16 cellular contexts compared by ENCODE assay signal in genomic region chr15:65638107-65638506, GRCh38. TPM values are rescaled to one million over a fixed set of nuclear protein-coding genes. Genes with fewer than 3 reads are reported as not detected.
A peak's percentile ranks its signal among the peaks of the same experiment; 100 is the strongest.
DNase-seq lines count a peak whose midpoint lies in the region; ATAC-seq, FAIRE-seq and TF ChIP-seq lines count a peak whose summit lies in the region.
"Had no signal": no experiment of that assay in that cellular context is flagged by ENCODE, and none has a peak within 500 bp of the region (broad histone marks: within the 10 kb centered on the region; RNA-seq: fewer than 3 reads in every experiment).

No MANE protein-coding gene starts in this region.

- no peak for TF ChIP-seq CTCF in GM23338 (conservative IDR thresholded peaks at IDR 0.05; ENCODE audit: low read depth in 2 of 2)
- TF ChIP-seq CTCF in MM.1S (IDR thresholded peaks at IDR 0.05; ENCODE audit: low read length): no peak
- peak in 1 of 3 experiments; percentile 20; a peak in 1 of 4 replicates for TF ChIP-seq CTCF in H1 (IDR thresholded peaks at IDR 0.05; ENCODE audit: control extremely low read depth in 1 of 3, insufficient read depth in 1 of 3, low read depth in 1 of 3, low read length in 3 of 3)
- no peak for TF ChIP-seq CTCF in natural killer cell (IDR thresholded peaks at IDR 0.05)

- H3K23ac ChIP-seq in H1 (ENCODE audit: insufficient read length) (no peak overlapping the region), neuronal stem cell (ENCODE audit: low read depth, low read length, poor library complexity) (no peak overlapping the region)

- H3K27ac ChIP-seq in GM23338 (ENCODE audit: low read depth) (no peak overlapping the region), MM.1S (ENCODE audit: low read length) (no peak overlapping the region), H1 (ENCODE audit: low read depth, low read length) (no peak overlapping the region), neuronal stem cell (replicated peaks; ENCODE audit: low read length) (no peak overlapping the region)
- H3K27ac ChIP-seq: cardiac muscle cell, thoracic aorta had no signal

- H3K9me3 ChIP-seq in MM.1S (replicated peaks; ENCODE audit: insufficient read depth, low read length) (no peaks in the 10 kb centered on the region), H1 (ENCODE audit: insufficient read depth in 2 of 2, low read depth in 1 of 2, low read length in 1 of 2) (no peaks in the 10 kb centered on the region), neuronal stem cell (replicated peaks in 1 of 2; ENCODE audit: control insufficient read depth in 2 of 2, insufficient read depth in 1 of 2, low read depth in 1 of 2, low read length in 2 of 2) (no peaks in the 10 kb centered on the region)
- H3K9me3 ChIP-seq: thoracic aorta had no signal

- no peak overlapping the region for H2BK120ac ChIP-seq in H1 (replicated peaks; ENCODE audit: low read depth, low read length)
- no peak overlapping the region for H2BK120ac ChIP-seq in neuronal stem cell (ENCODE audit: low read depth, low read length)

- H3F3A ChIP-seq in GM23338 (replicated peaks; ENCODE audit: low read depth) (no peaks in the 10 kb centered on the region), MM.1S (ENCODE audit: insufficient read depth, low read length) (no peaks in the 10 kb centered on the region)

- peaks cover 5% of the 10 kb centered on the region for H3K27me3 Mint-ChIP-seq in GM23338 (ENCODE audit: insufficient read depth, low read depth, poor library complexity)
- no peaks in the 10 kb centered on the region for H3K27me3 Mint-ChIP-seq in natural killer cell (ENCODE audit: low read depth in 2 of 2)
- H3K27me3 Mint-ChIP-seq: activated CD4-positive, alpha-beta T cell treated with anti-CD3 and anti-CD28 coated beads for 36 hours; stimulated activated naive B cell treated with anti-CD40 and anti-IgM and Interleukin-4, amounts not matched to agents 10 μg/mL and 1 μg/mL and 100 μg/mL, for 72 hours had no signal

- intact Hi-C loops in natural killer cell (cut with micrococcal nuclease): loop anchor here (1.0 to 2.0 kb wide), 2 partner anchors 218 to 649 kb away; no protein-coding TSS in a partner anchor

- H3K4me1 ChIP-seq in GM23338 (ENCODE audit: insufficient read depth) (no peaks in the 10 kb centered on the region), MM.1S (ENCODE audit: low read length) (peaks cover 16% of the 10 kb centered on the region), H1 (replicated peaks in 1 of 4; ENCODE audit: control insufficient read depth in 3 of 4, insufficient read depth in 4 of 4, low read length in 3 of 4) (peaks cover 0 to 3% (median 0%) of the 10 kb centered on the region in 4 experiments; a peak in 1 of 7 replicates), neuronal stem cell (ENCODE audit: control insufficient read depth in 2 of 2, insufficient read depth in 1 of 2, low read depth in 1 of 2, low read length in 2 of 2) (peaks cover 0 to 1% of the 10 kb centered on the region in 2 donors)

- H3K79me2 ChIP-seq in GM23338 (replicated peaks; ENCODE audit: insufficient read depth) (no peaks in the 10 kb centered on the region), MM.1S (ENCODE audit: low read length) (no peaks in the 10 kb centered on the region), H1 (ENCODE audit: control insufficient read depth in 1 of 2, insufficient read depth in 2 of 2, low read length in 2 of 2) (no peaks in the 10 kb centered on the region)

- DNase-seq in GM23338 (ENCODE audit: low spot score) (peak; percentile 37), MM.1S (no peak), H1 (ENCODE audit: low read depth in 1 of 2, low spot score in 2 of 2) (no peak), neuronal stem cell (ENCODE audit: low spot score) (no peak), T-helper 1 cell (no peak), natural killer cell (no peak), C1 segment of cervical spinal cord (lab: John Stamatoyannopoulos, UW) (no peak)
- DNase-seq in effector CD4-positive, alpha-beta T cell: no peak
- DNase-seq: activated T-cell treated with anti-CD3 and anti-CD28 coated beads, Interleukin-2, amount 50 U/mL, for 4 hours had no signal

- H2AK5ac ChIP-seq in H1 (ENCODE audit: low read depth, low read length): no peak overlapping the region
- no peak overlapping the region for H2AK5ac ChIP-seq in neuronal stem cell (ENCODE audit: low read depth, low read length)

- H2BK15ac ChIP-seq in H1 (ENCODE audit: low read length): no peak overlapping the region
- no peak overlapping the region for H2BK15ac ChIP-seq in neuronal stem cell (ENCODE audit: low read length)

- no peak overlapping the region for H3K56ac ChIP-seq in H1 (replicated peaks; ENCODE audit: insufficient read length, low read depth, low read length)

- no peak for TF ChIP-seq RAD21 in H1 (IDR thresholded peaks at IDR 0.05 in 1 of 2, conservative IDR thresholded peaks at IDR 0.05 in 1 of 2; ENCODE audit: low read depth in 2 of 2, low read length in 2 of 2)

- H3K4me1 Mint-ChIP-seq in GM23338 (peaks cover 11% of the 10 kb centered on the region), natural killer cell (peaks cover 6 to 11% of the 10 kb centered on the region in 2 donors)

- no peak for TF ChIP-seq EP300 in H1 (IDR thresholded peaks at IDR 0.05; ENCODE audit: borderline replicate concordance in 1 of 2, low read depth in 2 of 2, low read length in 2 of 2)

- H2AFZ ChIP-seq in GM23338 (no peak overlapping the region), MM.1S (ENCODE audit: low read length) (no peak overlapping the region), H1 (ENCODE audit: low read length) (0 out of 2 replicates have a peak overlapping the region, but pooled peaks have one; percentile 6), neuronal stem cell (ENCODE audit: low read length) (peak overlapping the region; percentile 15)

- CTCF ChIA-PET in H1 (lab: Charles Lee; ENCODE audit: partially characterized antibody): interaction anchor here (0.7 to 10.9 kb wide), 34 partner anchors 10 to 563 kb away, joined by 3 to 134 read pairs (median 4); partner anchors contain the start of genes INTS14 and SLC24A1

- H3K4me3 Mint-ChIP-seq in GM23338: no peak overlapping the region
- H3K4me3 Mint-ChIP-seq in natural killer cell: no peak overlapping the region
- H3K4me3 Mint-ChIP-seq: activated CD4-positive, alpha-beta T cell treated with anti-CD3 and anti-CD28 coated beads for 36 hours; activated naive CD4-positive, alpha-beta T cell treated with anti-CD3 and anti-CD28 coated beads for 36 hours; activated T-cell treated with anti-CD3 and anti-CD28 coated beads, Interleukin-2, amount 50 U/mL, for 4 hours; CD8-positive, alpha-beta T cell had no signal

- H3K4me3 ChIP-seq in GM23338: no peak overlapping the region
- H3K4me3 ChIP-seq in MM.1S (ENCODE audit: low read length): no peak overlapping the region
- no peak overlapping the region for H3K4me3 ChIP-seq in H1 (ENCODE audit: extremely low read depth in 1 of 4, insufficient read depth in 2 of 4, low read depth in 3 of 4, low read length in 4 of 4)
- H3K4me3 ChIP-seq in neuronal stem cell (ENCODE audit: low read length in 2 of 2): no peak overlapping the region
- H3K4me3 ChIP-seq: cardiac muscle cell had no signal

- H3K4ac ChIP-seq in H1 (replicated peaks; ENCODE audit: insufficient read length, low read depth, low read length): no peak overlapping the region
- H3K4ac ChIP-seq in neuronal stem cell (ENCODE audit: low read length): no peak overlapping the region

- H2BK12ac ChIP-seq in H1 (ENCODE audit: low read depth, low read length) (peak overlapping the region; percentile 75; the same call in 1 of the 2 replicates), neuronal stem cell (ENCODE audit: low read length) (no peak overlapping the region)

- no peaks in the 10 kb centered on the region for H3K27me3 ChIP-seq in GM23338 (ENCODE audit: insufficient read depth)
- H3K27me3 ChIP-seq in MM.1S (replicated peaks; ENCODE audit: insufficient read depth, low read length): no peaks in the 10 kb centered on the region
- no peaks in the 10 kb centered on the region; a peak in 1 of 7 replicates for H3K27me3 ChIP-seq in H1 (replicated peaks in 1 of 4; ENCODE audit: control insufficient read depth in 3 of 4, extremely low read depth in 1 of 4, insufficient read depth in 3 of 4, low read length in 3 of 4)
- no peaks in the 10 kb centered on the region for H3K27me3 ChIP-seq in neuronal stem cell (ENCODE audit: control insufficient read depth in 3 of 3, insufficient read depth in 3 of 3, low read depth in 1 of 3, low read length in 3 of 3)
- H3K27me3 ChIP-seq: cardiac muscle cell had no signal

- no peak overlapping the region for H4K91ac ChIP-seq in H1 (replicated peaks; ENCODE audit: insufficient read length, low read length)
- no peak overlapping the region for H4K91ac ChIP-seq in neuronal stem cell (ENCODE audit: low read depth, low read length, poor library complexity)

- H4K5ac ChIP-seq in H1 (ENCODE audit: insufficient read length, low read depth, low read length): no peak overlapping the region

- H3K4me2 ChIP-seq in GM23338: no peak overlapping the region
- peak overlapping the region; percentile 29; the same call in 1 of the 2 replicates for H3K4me2 ChIP-seq in MM.1S (ENCODE audit: low read depth, low read length)
- H3K4me2 ChIP-seq in H1 (ENCODE audit: insufficient read depth in 1 of 2, low read depth in 2 of 2, low read length in 2 of 2): no peak overlapping the region
- no peak overlapping the region for H3K4me2 ChIP-seq in neuronal stem cell (ENCODE audit: insufficient read depth, low read length, poor library complexity, severe bottlenecking)

- FAIRE-seq in H1 (lab: Jason Lieb, UNC): no peak
- FAIRE-seq: small intestine had no signal

- no peak overlapping the region for H3K27ac Mint-ChIP-seq in GM23338
- H3K27ac Mint-ChIP-seq in natural killer cell: no peak overlapping the region
- H3K27ac Mint-ChIP-seq: activated CD4-positive, alpha-beta T cell treated with anti-CD3 and anti-CD28 coated beads for 36 hours; activated naive CD4-positive, alpha-beta T cell treated with anti-CD3 and anti-CD28 coated beads for 36 hours; CD8-positive, alpha-beta T cell; stimulated activated naive B cell treated with anti-CD40 and anti-IgM and Interleukin-4, amounts not matched to agents 10 μg/mL and 1 μg/mL and 100 μg/mL, for 72 hours had no signal

- no peak overlapping the region for H4K8ac ChIP-seq in H1 (ENCODE audit: extremely low read depth, insufficient read depth, low read length)
- no peak overlapping the region for H4K8ac ChIP-seq in neuronal stem cell (ENCODE audit: low read depth, low read length)

- H3K9me3 Mint-ChIP-seq in GM23338: no peaks in the 10 kb centered on the region; the same call in 2 of the 3 replicates
- no peaks in the 10 kb centered on the region for H3K9me3 Mint-ChIP-seq in natural killer cell
- H3K9me3 Mint-ChIP-seq: activated naive CD4-positive, alpha-beta T cell treated with anti-CD3 and anti-CD28 coated beads for 36 hours; activated T-cell treated with anti-CD3 and anti-CD28 coated beads, Interleukin-2, amount 50 U/mL, for 4 hours; CD8-positive, alpha-beta T cell; stimulated activated naive B cell treated with anti-CD40 and anti-IgM and Interleukin-4, amounts not matched to agents 10 μg/mL and 1 μg/mL and 100 μg/mL, for 72 hours had no signal

- POLR2A ChIA-PET in H1 (lab: Charles Lee; ENCODE audit: partially characterized antibody): interaction anchor here (0.9 to 2.0 kb wide), 2 partner anchors 27 to 231 kb away, joined by 3 to 7 read pairs; partner anchors contain the start of genes INTS14 and RAB11A

- ATAC-seq in GM23338: peak; percentile 77
- no peak for ATAC-seq in natural killer cell

- H2BK5ac ChIP-seq in H1 (ENCODE audit: low read depth, low read length) (0 out of 2 replicates have a peak overlapping the region, but pooled peaks have one; percentile 9), neuronal stem cell (ENCODE audit: low read length) (no peak overlapping the region)

- no peaks in the 10 kb centered on the region for H3K9me2 ChIP-seq in GM23338 (ENCODE audit: insufficient read depth)
- H3K9me2 ChIP-seq in MM.1S (replicated peaks; ENCODE audit: insufficient read depth, low read length): no peaks in the 10 kb centered on the region

- H3K9ac ChIP-seq in MM.1S (ENCODE audit: low read length): no peak overlapping the region
- H3K9ac ChIP-seq in H1 (replicated peaks in 1 of 4; ENCODE audit: extremely low read depth in 1 of 4, low read depth in 3 of 4, low read length in 3 of 4): no peak overlapping the region
- no peak overlapping the region for H3K9ac ChIP-seq in neuronal stem cell (ENCODE audit: low read depth, low read length, poor library complexity)

- H3K18ac ChIP-seq in H1 (ENCODE audit: extremely low read depth, low read length) (no peak overlapping the region), neuronal stem cell (ENCODE audit: low read length) (no peak overlapping the region)

- no peaks in the 10 kb centered on the region for H3K36me3 Mint-ChIP-seq in GM23338 (ENCODE audit: low read depth)
- no peaks in the 10 kb centered on the region for H3K36me3 Mint-ChIP-seq in natural killer cell
- H3K36me3 Mint-ChIP-seq: CD8-positive, alpha-beta T cell had no signal

- H3K79me1 ChIP-seq in H1 (ENCODE audit: low read depth, low read length) (no peaks in the 10 kb centered on the region), neuronal stem cell (ENCODE audit: low read depth, low read length) (no peaks in the 10 kb centered on the region)

- no peak overlapping the region for H2BK20ac ChIP-seq in H1 (ENCODE audit: low read length)

- no peaks in the 10 kb centered on the region for H3K23me2 ChIP-seq in H1 (ENCODE audit: low read depth, low read length)

- WGBS in H1 (ENCODE audit: extremely low coverage in 1 of 2, insufficient coverage in 1 of 2, insufficient read length in 1 of 2, insufficient replicate concordance in 2 of 2, low coverage in 1 of 2, low lambda C conversion rate in 2 of 2, missing lambda C conversion rate in 1 of 2), 2 experiments: 81% methylated on average over 5 of the region's 5 CpGs; no CpG with 5 or more reads in 1 of the 2 experiments
- WGBS in neuronal stem cell (ENCODE audit: extremely low coverage in 2 of 2, insufficient read length in 2 of 2, insufficient replicate concordance in 1 of 2), 2 donors: no CpG with 5 or more reads among the region's 5 CpGs

- no peak for TF ChIP-seq POLR2A in H1 (IDR thresholded peaks at IDR 0.05; ENCODE audit: control extremely low read depth in 1 of 2, low read depth in 2 of 2, low read length in 2 of 2)

- no peak overlapping the region for H3K14ac ChIP-seq in H1 (ENCODE audit: insufficient read length)
- no peak overlapping the region for H3K14ac ChIP-seq in neuronal stem cell (ENCODE audit: low read length)

- H4K20me1 ChIP-seq in GM23338 (replicated peaks; ENCODE audit: insufficient read depth) (no peaks in the 10 kb centered on the region; the same call in 1 of the 2 replicates), MM.1S (ENCODE audit: insufficient read depth, low read length) (no peaks in the 10 kb centered on the region), H1 (replicated peaks in 1 of 2; ENCODE audit: control insufficient read depth in 1 of 2, insufficient read depth in 2 of 2, low read length in 2 of 2) (no peaks in the 10 kb centered on the region)

- H3K36me3 ChIP-seq in GM23338 (ENCODE audit: insufficient read depth): no peaks in the 10 kb centered on the region
- H3K36me3 ChIP-seq in MM.1S (replicated peaks; ENCODE audit: insufficient read depth, low read length): no peaks in the 10 kb centered on the region
- H3K36me3 ChIP-seq in H1 (ENCODE audit: control insufficient read depth in 2 of 4, insufficient read depth in 4 of 4, low read length in 3 of 4): no peaks in the 10 kb centered on the region
- no peaks in the 10 kb centered on the region for H3K36me3 ChIP-seq in neuronal stem cell (replicated peaks in 1 of 2; ENCODE audit: control insufficient read depth in 2 of 2, insufficient read depth in 2 of 2, low read length in 2 of 2)
- H3K36me3 ChIP-seq: cardiac muscle cell, thoracic aorta had no signal

RNA-seq across cellular contexts. Expression of gene SLC24A1, which starts 16.4 kb away (rescaled TPM):
- 4.5 and 6.1 TPM in 2 replicates for total RNA-seq in GM23338 (2014; rRNA removed; shearing (Covaris generic))
- polyA plus RNA-seq in GM23338 (2016; fragmentation: Nextera tagmentation; extraction: Ambion mirVana) (1.6 and 2.3 TPM in 2 replicates), H1 (2011; rRNA removed) (4.9 and 7.5 TPM in 2 replicates)
- total RNA-seq in H1 (2021; fragmentation: NEBNext Ultra II Directional; extraction: Animal tissue kit (Norgen Biotek cat#: 25700)): 5.5 and 6.6 TPM in 2 replicates
- 4.4 TPM for polyA plus RNA-seq in H1 (2011; cell fraction: cytosol; rRNA removed)
- 6.1 TPM for polyA plus RNA-seq in H1 (2011; cell fraction: nucleus; rRNA removed)
- polyA plus RNA-seq in H1 (2012, experiment 1 of 2): 3.2 to 6.8 TPM (median 5.2 TPM) in 4 replicates
- polyA plus RNA-seq in H1 (2012, experiment 2 of 2): 0.46 TPM
- polyA plus RNA-seq in H1 (2013, experiment 1 of 2): 6.0 TPM
- polyA plus RNA-seq in H1 (2013, experiment 2 of 2): 5.8 TPM
- polyA minus RNA-seq in H1 (2011; rRNA and poly(A)+ RNA removed): 7.8 and 8.4 TPM in 2 replicates
- 6.9 TPM for polyA minus RNA-seq in H1 (2011; cell fraction: cytosol; rRNA and poly(A)+ RNA removed)
- 10.0 TPM for polyA minus RNA-seq in H1 (2011; cell fraction: nucleus; rRNA and poly(A)+ RNA removed)
- 4.8 TPM for polyA plus RNA-seq in neuronal stem cell (2013, experiment 1 of 2)
- 4.6 TPM for polyA plus RNA-seq in neuronal stem cell (2013, experiment 2 of 2)
- 10 to 100 TPM in 1 of 3 donors, 1 to 10 TPM in 2; 6.9 to 12.5 (median 7.8) TPM for total RNA-seq in natural killer cell

RNA-seq across cellular contexts. Expression of gene INTS14, which starts 27.2 kb away (rescaled TPM):
- total RNA-seq in GM23338 (2014; rRNA removed; shearing (Covaris generic)): 37.7 and 56.0 TPM in 2 replicates
- polyA plus RNA-seq in GM23338 (2016; fragmentation: Nextera tagmentation; extraction: Ambion mirVana): 14.1 and 15.2 TPM in 2 replicates
- total RNA-seq in H1 (2021; fragmentation: NEBNext Ultra II Directional; extraction: Animal tissue kit (Norgen Biotek cat#: 25700)): 32.4 and 33.7 TPM in 2 replicates
- 33.1 and 42.4 TPM in 2 replicates for polyA plus RNA-seq in H1 (2011; rRNA removed)
- 39.9 TPM for polyA plus RNA-seq in H1 (2011; cell fraction: cytosol; rRNA removed)
- polyA plus RNA-seq in H1 (2011; cell fraction: nucleus; rRNA removed): 45.7 TPM
- 30.6 to 36.3 TPM (median 32.3 TPM) in 4 replicates for polyA plus RNA-seq in H1 (2012, experiment 1 of 2)
- 11.4 TPM for polyA plus RNA-seq in H1 (2012, experiment 2 of 2)
- 25.9 TPM for polyA plus RNA-seq in H1 (2013, experiment 1 of 2)
- polyA plus RNA-seq in H1 (2013, experiment 2 of 2): 26.1 TPM
- polyA minus RNA-seq in H1 (2011; rRNA and poly(A)+ RNA removed): 41.3 and 58.6 TPM in 2 replicates
- polyA minus RNA-seq in H1 (2011; cell fraction: cytosol; rRNA and poly(A)+ RNA removed): 23.9 TPM
- polyA minus RNA-seq in H1 (2011; cell fraction: nucleus; rRNA and poly(A)+ RNA removed): 49.3 TPM
- polyA plus RNA-seq in neuronal stem cell (2013, experiment 1 of 2): 34.5 TPM
- 33.6 TPM for polyA plus RNA-seq in neuronal stem cell (2013, experiment 2 of 2)
- total RNA-seq in natural killer cell: 10 to 100 TPM; 23.5 to 33.6 (median 26.4) TPM

Comparison
In these comparisons a context has a peak if more than half of its experiments do, and no peak if none do; other contexts are left out.
1. H2AFZ ChIP-seq: peak in H1 (single experiment) and neuronal stem cell (single experiment); none in GM23338 (single experiment) and MM.1S (single experiment).